1 cellular context compared by ENCODE assay signal in genomic region chr2:105329561-105330495, GRCh38.
TF ChIP-seq lines count a peak whose summit lies in the region.

TGFBRAP1 (minus strand) TSS chr2:105329735; CDS start chr2:105308301, 21,434 bp downstream.

TF ChIP-seq in HEK293, 187 proteins besides CTCF, POLR2A, EP300 and RAD21 (continued from another document):
- TF ChIP-seq ZNF341 (tag by site-specific recombination; IDR thresholded peaks at IDR 0.05; ENCODE audit: low read depth) = no peak
- TF ChIP-seq ZBTB8A (tag by site-specific recombination; IDR thresholded peaks at IDR 0.05) = peak; percentile 85
- no peak for TF ChIP-seq ZNF704 (tag by site-specific recombination; IDR thresholded peaks at IDR 0.05)
- TF ChIP-seq ZNF114 (tag by site-specific recombination; IDR thresholded peaks at IDR 0.05) = no peak
- 0 out of 2 replicates have a peak, but pooled peaks have one; percentile 18 for TF ChIP-seq ZNF449 (tag by site-specific recombination; IDR thresholded peaks at IDR 0.05)
- TF ChIP-seq SP2 (tag by site-specific recombination; IDR thresholded peaks at IDR 0.05) = no peak
- TF ChIP-seq SCRT1 (tag by site-specific recombination; IDR thresholded peaks at IDR 0.05; ENCODE audit: borderline replicate concordance) = no peak
- TF ChIP-seq PRDM1 (tag by site-specific recombination; IDR thresholded peaks at IDR 0.05) = no peak
- no peak for TF ChIP-seq ZNF433 (tag by site-specific recombination; IDR thresholded peaks at IDR 0.05; ENCODE audit: low read depth)
- TF ChIP-seq, protein P1, sequence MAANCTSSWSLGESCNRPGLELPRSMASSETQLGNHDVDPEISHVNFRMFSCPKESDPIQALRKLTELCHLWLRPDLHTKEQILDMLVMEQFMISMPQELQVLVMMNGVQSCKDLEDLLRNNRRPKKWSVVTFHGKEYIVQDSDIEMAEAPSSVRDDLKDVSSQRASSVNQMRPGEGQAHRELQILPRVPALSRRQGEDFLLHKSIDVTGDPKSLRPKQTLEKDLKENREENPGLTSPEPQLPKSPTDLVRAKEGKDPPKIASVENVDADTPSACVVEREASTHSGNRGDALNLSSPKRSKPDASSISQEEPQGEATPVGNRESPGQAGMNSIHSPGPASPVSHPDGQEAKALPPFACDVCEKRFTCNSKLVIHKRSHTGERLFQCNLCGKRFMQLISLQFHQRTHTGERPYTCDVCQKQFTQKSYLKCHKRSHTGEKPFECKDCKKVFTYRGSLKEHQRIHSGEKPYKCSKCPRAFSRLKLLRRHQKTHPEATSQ (tag by site-specific recombination; IDR thresholded peaks at IDR 0.05) = no peak
- no peak for TF ChIP-seq ZNF76 (tag by site-specific recombination; IDR thresholded peaks at IDR 0.05; ENCODE audit: borderline replicate concordance, low read depth)
- TF ChIP-seq KLF9 (tag by site-specific recombination; IDR thresholded peaks at IDR 0.05; ENCODE audit: low read depth) = no peak
- TF ChIP-seq, protein P2, sequence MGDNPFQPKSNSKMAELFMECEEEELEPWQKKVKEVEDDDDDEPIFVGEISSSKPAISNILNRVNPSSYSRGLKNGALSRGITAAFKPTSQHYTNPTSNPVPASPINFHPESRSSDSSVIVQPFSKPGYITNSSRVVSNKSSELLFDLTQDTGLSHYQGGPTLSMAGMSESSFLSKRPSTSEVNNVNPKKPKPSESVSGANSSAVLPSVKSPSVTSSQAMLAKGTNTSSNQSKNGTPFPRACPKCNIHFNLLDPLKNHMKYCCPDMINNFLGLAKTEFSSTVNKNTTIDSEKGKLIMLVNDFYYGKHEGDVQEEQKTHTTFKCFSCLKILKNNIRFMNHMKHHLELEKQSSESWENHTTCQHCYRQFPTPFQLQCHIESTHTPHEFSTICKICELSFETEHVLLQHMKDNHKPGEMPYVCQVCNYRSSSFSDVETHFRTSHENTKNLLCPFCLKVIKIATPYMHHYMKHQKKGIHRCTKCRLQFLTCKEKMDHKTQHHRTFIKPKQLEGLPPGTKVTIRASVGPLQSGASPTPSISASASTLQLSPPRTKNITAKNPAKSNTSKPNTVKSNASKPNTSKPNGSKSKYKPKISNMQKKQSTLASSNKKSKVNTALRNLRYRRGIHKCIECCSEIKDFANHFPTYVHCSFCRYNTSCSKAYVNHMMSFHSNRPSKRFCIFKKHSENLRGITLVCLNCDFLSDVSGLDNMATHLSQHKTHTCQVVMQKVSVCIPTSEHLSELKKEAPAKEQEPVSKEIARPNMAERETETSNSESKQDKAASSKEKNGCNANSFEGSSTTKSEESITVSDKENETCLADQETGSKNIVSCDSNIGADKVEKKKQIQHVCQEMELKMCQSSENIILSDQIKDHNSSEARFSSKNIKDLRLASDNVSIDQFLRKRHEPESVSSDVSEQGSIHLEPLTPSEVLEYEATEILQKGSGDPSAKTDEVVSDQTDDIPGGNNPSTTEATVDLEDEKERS (tag by site-specific recombination; IDR thresholded peaks at IDR 0.05) = no peak
- TF ChIP-seq YY1 (tag by site-specific recombination; IDR thresholded peaks at IDR 0.05) = no peak
- no peak for TF ChIP-seq ZSCAN18 (tag by site-specific recombination; IDR thresholded peaks at IDR 0.05)
